ENCODE assay signal across 8 cellular contexts in the genomic region with DNA sequence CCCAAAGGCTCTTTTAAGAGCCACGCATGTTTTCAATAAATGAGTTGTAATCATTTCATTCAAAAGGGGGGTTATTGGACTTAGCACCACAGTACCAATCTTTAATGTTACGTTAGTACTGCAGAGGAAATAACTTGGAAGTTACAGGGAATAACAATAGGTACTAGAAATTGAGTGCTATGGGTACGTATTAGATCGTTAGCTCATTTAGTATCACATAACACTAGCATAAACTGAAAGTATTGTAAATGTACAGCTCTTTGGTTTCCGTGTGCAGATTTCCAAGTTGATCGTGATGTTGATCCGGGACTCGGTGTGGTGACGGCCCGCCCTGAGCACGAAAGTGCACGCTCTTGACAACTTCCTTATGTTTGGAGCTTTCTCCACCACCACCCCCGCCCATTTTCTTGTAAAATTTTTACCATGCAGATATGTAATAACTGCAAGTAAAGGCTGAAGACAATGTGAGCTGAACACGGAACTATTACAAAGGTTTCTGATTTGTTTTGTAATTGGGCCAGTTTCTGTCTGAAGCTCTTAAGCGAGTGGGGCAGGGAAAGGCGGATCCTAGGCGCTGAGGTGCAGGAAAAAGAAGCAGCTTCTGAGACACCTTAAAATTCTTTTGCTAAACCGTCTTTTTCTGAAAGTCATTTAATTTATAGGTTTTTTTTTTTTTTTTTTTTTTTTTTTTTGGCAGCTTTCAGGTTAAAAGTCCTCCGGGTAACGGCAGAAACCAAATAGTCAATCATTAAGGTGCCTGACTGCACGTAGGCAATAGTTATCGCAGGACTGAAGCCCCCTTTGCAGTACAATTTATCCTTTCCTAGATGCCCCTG.
DNase-seq lines count a peak whose midpoint lies in the region; ATAC-seq and TF ChIP-seq lines count a peak whose summit lies in the region.

No MANE protein-coding gene starts in this region.

- ATAC-seq in HG03280 (IDR thresholded peaks at IDR 0.05; ENCODE audit: unreplicated experiment) (no peak), HG03175 (IDR thresholded peaks at IDR 0.05; ENCODE audit: unreplicated experiment) (no peak)

- H3K27ac ChIP-seq in layer of hippocampus (ENCODE audit: low read depth, low read length) = peak overlapping the region; percentile 73

- no peak for TF ChIP-seq CTCF in GM10248 (IDR thresholded peaks at IDR 0.05; ENCODE audit: control extremely low read depth, extremely low read depth, low read depth, missing control alignments)

- POLR2A ChIA-PET in GM10248 (lab: Yijun Ruan, JAX) = interaction anchor here (0.5 to 6.3 kb wide), 36 partner anchors 9 to 1734 kb away, joined by 3 to 211 read pairs (median 6); partner anchors contain the start of gene HFE

- DNase-seq in GM10248 (ENCODE audit: extremely low spot score) = peak; percentile 27
- DNase-seq in MV-4-11 (lab: John Stamatoyannopoulos, UW) = peak; percentile 74
- DNase-seq in UCSD-AML1 (lab: John Stamatoyannopoulos, UW; ENCODE audit: unreplicated experiment) = peak; percentile 59
- DNase-seq in cerebellar cortex (ENCODE audit: low spot score) = peak; percentile 67
- DNase-seq in stimulated activated CD4-positive, alpha-beta T cell treated with anti-CD3 and anti-CD28 coated beads, Interleukin-2, amount 100 ng/mL, for 24 hours = peak; percentile 58 to 63

- no peaks in the 10 kb centered on the region for H3K27me3 ChIP-seq in layer of hippocampus (ENCODE audit: control insufficient read depth, insufficient read depth, low read length)

- CTCF ChIA-PET in GM10248 (lab: Yijun Ruan, JAX) = interaction anchor here (0.7 to 4.9 kb wide), 14 partner anchors 9 to 437 kb away, joined by 3 to 28 read pairs (median 4); a partner anchor contains a TSS
